Comparison of ENCODE assay signal across 15 cellular contexts in the genomic region with DNA sequence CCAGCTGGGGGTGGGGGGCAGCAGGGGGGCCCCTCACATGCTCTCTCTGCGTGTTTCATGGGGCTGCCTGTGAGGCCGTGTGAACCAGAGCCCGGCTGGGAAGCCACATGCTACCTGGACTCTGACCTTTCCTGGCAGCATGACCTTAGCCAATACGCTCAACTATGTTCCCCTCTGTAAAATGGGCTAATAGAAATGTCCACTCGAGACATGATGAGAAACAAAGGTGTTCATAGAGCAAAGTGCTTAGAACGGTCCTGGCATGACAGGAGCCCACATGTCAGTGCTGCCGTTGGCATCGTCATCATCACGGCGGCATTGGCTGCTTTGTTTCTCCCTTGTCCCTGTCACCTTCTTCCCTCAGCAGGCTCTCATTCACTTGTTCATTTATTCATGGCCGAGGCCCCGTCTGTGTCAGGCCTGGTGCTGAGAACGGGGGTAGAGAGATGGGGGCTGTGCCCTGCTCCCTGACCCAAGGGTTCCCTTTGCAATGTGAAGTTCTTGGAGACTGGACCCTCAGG.
DNase-seq lines count a peak whose midpoint lies in the region; ATAC-seq and TF ChIP-seq lines count a peak whose summit lies in the region.
"Had no signal": no experiment of that assay in that cellular context is flagged by ENCODE, and none has a peak within 500 bp of the region (broad histone marks: within the 10 kb centered on the region; RNA-seq: fewer than 3 reads in every experiment).

No MANE protein-coding gene starts in this region.

- WGBS in liver: 93% methylated on average over 13 of the region's 13 CpGs
- 89 to 95% (median 94%) methylated on average over 13 of the region's 13 CpGs for WGBS in stomach, 5 donors

- H3K4me3 ChIP-seq in liver (ENCODE audit: low read depth in 1 of 3, low read length in 3 of 3) (no peak overlapping the region), stomach (no peak overlapping the region)
- H3K4me3 ChIP-seq: coronary artery, PC-9, psoas muscle had no signal

- TF ChIP-seq CTCF in activated CD8-positive, alpha-beta T cell treated with anti-CD3 and anti-CD28 coated beads for 36 hours (IDR thresholded peaks at IDR 0.05): no peak
- no peak for TF ChIP-seq CTCF in liver (IDR thresholded peaks at IDR 0.05; ENCODE audit: low read depth, low read length, missing input control)
- no peak for TF ChIP-seq CTCF in stomach (IDR thresholded peaks at IDR 0.05)

- H3K27ac Mint-ChIP-seq in activated naive CD4-positive, alpha-beta T cell treated with anti-CD3 and anti-CD28 coated beads, Interleukin-2, amount 10 ng/mL, durations not matched to agents 7 days and 5 days: peak overlapping the region; percentile 83
- H3K27ac Mint-ChIP-seq in activated CD8-positive, alpha-beta T cell treated with anti-CD3 and anti-CD28 coated beads for 36 hours: peak overlapping the region; percentile 91
- H3K27ac Mint-ChIP-seq: memory B cell had no signal

- H3K27me3 ChIP-seq in liver (ENCODE audit: control insufficient read depth in 4 of 4, insufficient read depth in 4 of 4, low read length in 3 of 4): no peaks in the 10 kb centered on the region
- no peaks in the 10 kb centered on the region for H3K27me3 ChIP-seq in stomach

- CTCF ChIA-PET in activated naive CD4-positive, alpha-beta T cell treated with anti-CD3 and anti-CD28 coated beads, Interleukin-2, amount 10 ng/mL, durations not matched to agents 7 days and 5 days (lab: Charles Lee): interaction anchor here (1.4 to 13.6 kb wide), 6 partner anchors 9 to 60 kb away, joined by 4 to 119 read pairs (median 18); no protein-coding TSS in a partner anchor
- CTCF ChIA-PET in activated CD8-positive, alpha-beta T cell treated with anti-CD3 and anti-CD28 coated beads for 36 hours (lab: Charles Lee): interaction anchor here (0.8 to 11.1 kb wide), 11 partner anchors 11 to 64 kb away, joined by 3 to 124 read pairs (median 47); no protein-coding TSS in a partner anchor

- no peaks in the 10 kb centered on the region for H3K9me3 ChIP-seq in liver (ENCODE audit: control insufficient read depth in 4 of 4, low read length in 3 of 4)
- no peaks in the 10 kb centered on the region for H3K9me3 ChIP-seq in stomach
- H3K9me3 ChIP-seq: psoas muscle had no signal

- H3K36me3 ChIP-seq in liver (ENCODE audit: control insufficient read depth in 4 of 4, insufficient read depth in 3 of 4, low read depth in 1 of 4, low read length in 3 of 4) (no peaks in the 10 kb centered on the region), stomach (peaks cover 0 to 18% (median 3%) of the 10 kb centered on the region in 4 donors)

- no peak for TF ChIP-seq POLR2A in stomach (IDR thresholded peaks at IDR 0.05)

- H3K27me3 Mint-ChIP-seq in activated naive CD4-positive, alpha-beta T cell treated with anti-CD3 and anti-CD28 coated beads, Interleukin-2, amount 10 ng/mL, durations not matched to agents 7 days and 5 days: no peaks in the 10 kb centered on the region
- no peaks in the 10 kb centered on the region for H3K27me3 Mint-ChIP-seq in activated CD8-positive, alpha-beta T cell treated with anti-CD3 and anti-CD28 coated beads for 36 hours
- H3K27me3 Mint-ChIP-seq: memory B cell had no signal

- H3K9ac ChIP-seq in liver (ENCODE audit: low read depth in 1 of 2, low read length in 2 of 2): no peak overlapping the region

- H3K4me1 ChIP-seq in liver (ENCODE audit: control insufficient read depth in 4 of 4, insufficient read depth in 4 of 4, low read length in 3 of 4) (peaks cover 21 to 72% (median 41%) of the 10 kb centered on the region in 4 donors), stomach (peaks cover 83 to 98% (median 87%) of the 10 kb centered on the region in 4 donors)

- no peak for TF ChIP-seq EP300 in stomach (IDR thresholded peaks at IDR 0.05)

- no peak for ATAC-seq in activated CD8-positive, alpha-beta T cell treated with anti-CD3 and anti-CD28 coated beads for 36 hours
- no peak for ATAC-seq in GM19324 (IDR thresholded peaks at IDR 0.05; ENCODE audit: low FRiP score, unreplicated experiment)
- ATAC-seq: psoas muscle had no signal

- H3K4me3 Mint-ChIP-seq in activated naive CD4-positive, alpha-beta T cell treated with anti-CD3 and anti-CD28 coated beads, Interleukin-2, amount 10 ng/mL, durations not matched to agents 7 days and 5 days: peak overlapping the region; percentile 91
- peak overlapping the region; percentile 89 for H3K4me3 Mint-ChIP-seq in activated CD8-positive, alpha-beta T cell treated with anti-CD3 and anti-CD28 coated beads for 36 hours
- H3K4me3 Mint-ChIP-seq: memory B cell had no signal

- no peak for TF ChIP-seq RAD21 in liver (IDR thresholded peaks at IDR 0.05)

- peaks cover 60% of the 10 kb centered on the region for H3K36me3 Mint-ChIP-seq in activated naive CD4-positive, alpha-beta T cell treated with anti-CD3 and anti-CD28 coated beads, Interleukin-2, amount 10 ng/mL, durations not matched to agents 7 days and 5 days
- peaks cover 27% of the 10 kb centered on the region for H3K36me3 Mint-ChIP-seq in activated CD8-positive, alpha-beta T cell treated with anti-CD3 and anti-CD28 coated beads for 36 hours (ENCODE audit: low read depth)
- H3K36me3 Mint-ChIP-seq: memory B cell had no signal

- peaks cover 96% of the 10 kb centered on the region for H3K4me1 Mint-ChIP-seq in activated naive CD4-positive, alpha-beta T cell treated with anti-CD3 and anti-CD28 coated beads, Interleukin-2, amount 10 ng/mL, durations not matched to agents 7 days and 5 days
- peaks cover 83% of the 10 kb centered on the region for H3K4me1 Mint-ChIP-seq in activated CD8-positive, alpha-beta T cell treated with anti-CD3 and anti-CD28 coated beads for 36 hours (ENCODE audit: low read depth)

- intact Hi-C loops in activated CD8-positive, alpha-beta T cell treated with anti-CD3 and anti-CD28 coated beads for 36 hours (cut with micrococcal nuclease): loop anchor here (5.0 kb wide), 1 partner anchor 40 kb away; no protein-coding TSS in a partner anchor
- intact Hi-C loops in stomach (cut with DNase I; ENCODE audit: low total_unique reads): loop anchor here (5.0 kb wide), 1 partner anchor 60 kb away; no protein-coding TSS in a partner anchor

- no peak for DNase-seq in activated naive CD4-positive, alpha-beta T cell treated with anti-CD3 and anti-CD28 coated beads, Interleukin-2, amount 10 ng/mL, durations not matched to agents 7 days and 5 days
- DNase-seq in activated naive CD4-positive, alpha-beta T cell treated with anti-CD3 and anti-CD28 coated beads, Interleukin-2, amount 50 U/mL, for 16 hours: no peak
- DNase-seq in activated CD8-positive, alpha-beta T cell treated with anti-CD3 and anti-CD28 coated beads for 36 hours: peak; percentile 54
- DNase-seq in stomach (no peak), NCI-H69 (lab: John Stamatoyannopoulos, UW) (no peak)
- no peak for DNase-seq in stimulated activated naive CD4-positive, alpha-beta T cell treated with Interleukin-2 at 50 U/mL for 16 hours (lab: John Stamatoyannopoulos, UW)
- DNase-seq: amygdala, DMS79 treated with DMSO at 0.1 percent for 48 hours, NCI-H446 treated with DMSO at 0.1 percent for 48 hours, PC-9, psoas muscle had no signal

- H3K9me3 Mint-ChIP-seq in activated naive CD4-positive, alpha-beta T cell treated with anti-CD3 and anti-CD28 coated beads, Interleukin-2, amount 10 ng/mL, durations not matched to agents 7 days and 5 days: no peaks in the 10 kb centered on the region
- no peaks in the 10 kb centered on the region for H3K9me3 Mint-ChIP-seq in activated CD8-positive, alpha-beta T cell treated with anti-CD3 and anti-CD28 coated beads for 36 hours
- H3K9me3 Mint-ChIP-seq: memory B cell had no signal

- POLR2A ChIA-PET in activated CD8-positive, alpha-beta T cell treated with anti-CD3 and anti-CD28 coated beads for 36 hours (lab: Charles Lee): interaction anchor here (0.7 to 15.9 kb wide), 9 partner anchors 8 to 63 kb away, joined by 3 to 410 read pairs (median 3); no protein-coding TSS in a partner anchor

- H3K27ac ChIP-seq in liver (ENCODE audit: low read depth in 1 of 2, low read length in 2 of 2) (no peak overlapping the region), stomach (peak overlapping the region in 3 of 5 donors; percentile 90 to 93 (median 91))
- H3K27ac ChIP-seq: coronary artery, PC-9, psoas muscle had no signal

TF ChIP-seq in liver, 16 proteins besides CTCF, POLR2A, EP300 and RAD21:
- TF ChIP-seq FOXA2 (IDR thresholded peaks at IDR 0.05): no peak
- TF ChIP-seq HNF4A (conservative IDR thresholded peaks at IDR 0.05): peak; percentile 10 to 36
- no peak for TF ChIP-seq FOXA1 (IDR thresholded peaks at IDR 0.05)
- TF ChIP-seq, protein P1, sequence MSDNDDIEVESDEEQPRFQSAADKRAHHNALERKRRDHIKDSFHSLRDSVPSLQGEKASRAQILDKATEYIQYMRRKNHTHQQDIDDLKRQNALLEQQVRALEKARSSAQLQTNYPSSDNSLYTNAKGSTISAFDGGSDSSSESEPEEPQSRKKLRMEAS (IDR thresholded peaks at IDR 0.05): no peak
- TF ChIP-seq, protein P2, sequence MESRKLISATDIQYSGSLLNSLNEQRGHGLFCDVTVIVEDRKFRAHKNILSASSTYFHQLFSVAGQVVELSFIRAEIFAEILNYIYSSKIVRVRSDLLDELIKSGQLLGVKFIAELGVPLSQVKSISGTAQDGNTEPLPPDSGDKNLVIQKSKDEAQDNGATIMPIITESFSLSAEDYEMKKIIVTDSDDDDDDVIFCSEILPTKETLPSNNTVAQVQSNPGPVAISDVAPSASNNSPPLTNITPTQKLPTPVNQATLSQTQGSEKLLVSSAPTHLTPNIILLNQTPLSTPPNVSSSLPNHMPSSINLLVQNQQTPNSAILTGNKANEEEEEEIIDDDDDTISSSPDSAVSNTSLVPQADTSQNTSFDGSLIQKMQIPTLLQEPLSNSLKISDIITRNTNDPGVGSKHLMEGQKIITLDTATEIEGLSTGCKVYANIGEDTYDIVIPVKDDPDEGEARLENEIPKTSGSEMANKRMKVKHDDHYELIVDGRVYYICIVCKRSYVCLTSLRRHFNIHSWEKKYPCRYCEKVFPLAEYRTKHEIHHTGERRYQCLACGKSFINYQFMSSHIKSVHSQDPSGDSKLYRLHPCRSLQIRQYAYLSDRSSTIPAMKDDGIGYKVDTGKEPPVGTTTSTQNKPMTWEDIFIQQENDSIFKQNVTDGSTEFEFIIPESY (IDR thresholded peaks at IDR 0.05): no peak

Comparison
In these comparisons a context has a peak if more than half of its experiments do, and no peak if none do; other contexts are left out.
1. H3K27ac ChIP-seq: peak in stomach (3 of 5); none in liver (0 of 2).